11 cellular contexts compared by ENCODE assay signal in the genomic region with DNA sequence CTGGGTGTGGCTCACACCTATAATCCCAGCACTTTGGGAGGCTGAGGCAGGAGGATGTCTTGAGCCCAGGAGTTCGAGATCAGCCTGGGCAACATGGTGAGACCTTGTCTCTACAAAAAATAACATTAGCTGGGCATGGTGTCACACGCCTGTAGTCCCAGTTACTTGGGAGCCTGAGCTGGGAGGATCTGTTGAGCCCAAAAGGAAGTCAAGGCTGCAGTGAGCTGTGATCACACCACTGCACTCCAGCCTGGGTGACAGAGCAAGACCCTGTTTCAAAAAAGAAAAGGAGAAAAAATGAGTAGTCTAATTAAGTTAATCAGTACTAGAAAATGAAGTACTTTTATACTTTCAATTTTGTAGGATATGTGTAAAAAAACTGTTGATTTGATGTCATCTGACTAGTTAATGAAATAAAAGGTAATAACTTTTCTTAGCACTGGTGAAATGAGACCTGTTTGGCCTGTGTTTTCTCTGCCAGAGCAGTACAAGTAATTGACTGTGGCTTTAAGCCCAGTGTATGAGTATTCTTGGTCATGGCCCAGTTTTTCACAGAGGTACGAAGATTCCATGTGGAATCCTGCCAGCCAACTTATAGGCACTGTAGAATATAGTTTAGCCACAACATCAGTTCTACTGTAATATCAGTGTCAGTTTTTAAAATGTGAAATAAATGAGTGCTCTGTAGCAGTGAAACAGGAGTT. TPM values are rescaled to one million over a fixed set of nuclear protein-coding genes. Genes with fewer than 3 reads are reported as not detected.
A peak's percentile ranks its signal among the peaks of the same experiment; 100 is the strongest.
DNase-seq lines count a peak whose midpoint lies in the region; ATAC-seq, FAIRE-seq and TF ChIP-seq lines count a peak whose summit lies in the region.
"Had no signal": no experiment of that assay in that cellular context is flagged by ENCODE, and none has a peak within 500 bp of the region (broad histone marks: within the 10 kb centered on the region; RNA-seq: fewer than 3 reads in every experiment).

No MANE protein-coding gene starts in this region.

- no peak overlapping the region for H3K27ac Mint-ChIP-seq in activated CD8-positive, alpha-beta memory T cell treated with anti-CD3 and anti-CD28 coated beads, Interleukin-2, amount 10 ng/mL, durations not matched to agents 7 days and 5 days

- no peaks in the 10 kb centered on the region for H3K9me3 ChIP-seq in pancreas
- H3K9me3 ChIP-seq in ascending aorta = no peaks in the 10 kb centered on the region

- H3K9me3 Mint-ChIP-seq in activated CD8-positive, alpha-beta memory T cell treated with anti-CD3 and anti-CD28 coated beads, Interleukin-2, amount 10 ng/mL, durations not matched to agents 7 days and 5 days (ENCODE audit: low read depth) = no peaks in the 10 kb centered on the region

- H3K36me3 Mint-ChIP-seq in activated CD8-positive, alpha-beta memory T cell treated with anti-CD3 and anti-CD28 coated beads, Interleukin-2, amount 10 ng/mL, durations not matched to agents 7 days and 5 days = peaks cover 21% of the 10 kb centered on the region

- WGBS in pancreas, 2 donors = 70 to 75% methylated on average over 3 of the region's 3 CpGs

- no peak overlapping the region for H3K4me3 Mint-ChIP-seq in activated CD8-positive, alpha-beta memory T cell treated with anti-CD3 and anti-CD28 coated beads, Interleukin-2, amount 10 ng/mL, durations not matched to agents 7 days and 5 days

- H3K4me1 ChIP-seq in pancreas (peaks cover 13 to 31% (median 18%) of the 10 kb centered on the region in 3 donors), ascending aorta (no peaks in the 10 kb centered on the region)

- intact Hi-C loops in pancreas (cut with DNase I) = no loop called here
- intact Hi-C loops in ascending aorta (cut with DNase I) = no loop called here

- H3K4me3 ChIP-seq in epithelial cell of esophagus (ENCODE audit: low read length) (no peak overlapping the region), pancreas (no peak overlapping the region), ascending aorta (no peak overlapping the region)

- no peak for TF ChIP-seq CTCF in RWPE1 (conservative IDR thresholded peaks at IDR 0.05; ENCODE audit: low read depth)
- no peak for TF ChIP-seq CTCF in epithelial cell of esophagus (IDR thresholded peaks at IDR 0.05; ENCODE audit: insufficient read depth, low read depth, low read length, missing control alignments)
- no peak for TF ChIP-seq CTCF in pancreas (IDR thresholded peaks at IDR 0.05)
- TF ChIP-seq CTCF in ascending aorta (IDR thresholded peaks at IDR 0.05) = no peak

- H3K36me3 ChIP-seq in pancreas (no peaks in the 10 kb centered on the region), ascending aorta (no peaks in the 10 kb centered on the region)

- DNase-seq in NCI-H1694 (lab: John Stamatoyannopoulos, UW) = peak; percentile 9
- DNase-seq in NCI-H1694 treated with DMSO at 0.1 percent for 48 hours (lab: John Stamatoyannopoulos, UW) = no peak
- DNase-seq in RWPE1 (ENCODE audit: low spot score) = peak; percentile 10
- peak; percentile 12 for DNase-seq in epithelial cell of esophagus (ENCODE audit: low read depth)
- DNase-seq in pancreas = no peak
- no peak for DNase-seq in activated CD8-positive, alpha-beta memory T cell treated with anti-CD3 and anti-CD28 coated beads, Interleukin-2, amount 10 ng/mL, durations not matched to agents 7 days and 5 days
- DNase-seq in ascending aorta (ENCODE audit: low spot score in 2 of 2) = no peak
- DNase-seq in activated gamma-delta T cell treated with Interleukin-2 at 50 U/mL for 16 hours = no peak
- DNase-seq: dermis blood vessel endothelial cell; DMS53; stimulated activated CD4-positive, alpha-beta T cell treated with anti-CD3 and anti-CD28 coated beads, Interleukin-15, amount 100 ng/mL, for 24 hours had no signal

- ATAC-seq in pancreas = peak in 3 of 4 donors; percentile 59 to 72 (median 61)
- ATAC-seq in activated CD8-positive, alpha-beta memory T cell treated with anti-CD3 and anti-CD28 coated beads, Interleukin-2, amount 10 ng/mL, durations not matched to agents 7 days and 5 days = no peak

- H3K27me3 ChIP-seq in pancreas (no peaks in the 10 kb centered on the region), ascending aorta (no peaks in the 10 kb centered on the region)

- CTCF ChIA-PET in RWPE1 (lab: Yijun Ruan, JAX) = no interaction called here
- CTCF ChIA-PET in activated CD8-positive, alpha-beta memory T cell treated with anti-CD3 and anti-CD28 coated beads, Interleukin-2, amount 10 ng/mL, durations not matched to agents 7 days and 5 days (lab: Charles Lee) = interaction anchor here (0.6 kb wide), 1 partner anchor 43 kb away, joined by 3 read pairs; no protein-coding TSS in a partner anchor

- no peak for FAIRE-seq in pancreas (lab: Jason Lieb, UNC)

- H3K4me1 Mint-ChIP-seq in activated CD8-positive, alpha-beta memory T cell treated with anti-CD3 and anti-CD28 coated beads, Interleukin-2, amount 10 ng/mL, durations not matched to agents 7 days and 5 days = peaks cover 16% of the 10 kb centered on the region

- H3K27ac ChIP-seq in RWPE1 (peak overlapping the region; percentile 77), pancreas (no peak overlapping the region), ascending aorta (no peak overlapping the region)

- no peaks in the 10 kb centered on the region for H3K27me3 Mint-ChIP-seq in activated CD8-positive, alpha-beta memory T cell treated with anti-CD3 and anti-CD28 coated beads, Interleukin-2, amount 10 ng/mL, durations not matched to agents 7 days and 5 days

- POLR2A ChIA-PET in RWPE1 (lab: Yijun Ruan, JAX; ENCODE audit: low non-redundant PET) = no interaction called here

RNA-seq across cellular contexts. Expression of a gene that starts 35.8 kb away (rescaled TPM):
- total RNA-seq in pancreas (10 to 100 TPM; 14.3 to 22.9 (median 17.1) TPM), ascending aorta (53.2 TPM)
- 10 to 100 TPM in 1 of 2 donors, 1 to 10 TPM in 1; 5.3 to 10.9 TPM for polyA plus RNA-seq in pancreas
- total RNA-seq in activated CD8-positive, alpha-beta memory T cell treated with anti-CD3 and anti-CD28 coated beads, Interleukin-2, amount 10 ng/mL, durations not matched to agents 7 days and 5 days = 10 to 100 TPM; 53.1 to 56.4 TPM

Comparison
In these comparisons a context has a peak if more than half of its experiments do, and no peak if none do; other contexts are left out.
1. DNase-seq: peak in NCI-H1694 (single experiment), RWPE1 (single experiment) and epithelial cell of esophagus (single experiment); none in NCI-H1694 treated with DMSO at 0.1 percent for 48 hours (single experiment), pancreas (0 of 6), activated CD8-positive, alpha-beta memory T cell treated with anti-CD3 and anti-CD28 coated beads, Interleukin-2, amount 10 ng/mL, durations not matched to agents 7 days and 5 days (single experiment), ascending aorta (0 of 2) and activated gamma-delta T cell treated with Interleukin-2 at 50 U/mL for 16 hours (single experiment).